Comparison of ENCODE assay signal across 2 cellular contexts in the genomic region with DNA sequence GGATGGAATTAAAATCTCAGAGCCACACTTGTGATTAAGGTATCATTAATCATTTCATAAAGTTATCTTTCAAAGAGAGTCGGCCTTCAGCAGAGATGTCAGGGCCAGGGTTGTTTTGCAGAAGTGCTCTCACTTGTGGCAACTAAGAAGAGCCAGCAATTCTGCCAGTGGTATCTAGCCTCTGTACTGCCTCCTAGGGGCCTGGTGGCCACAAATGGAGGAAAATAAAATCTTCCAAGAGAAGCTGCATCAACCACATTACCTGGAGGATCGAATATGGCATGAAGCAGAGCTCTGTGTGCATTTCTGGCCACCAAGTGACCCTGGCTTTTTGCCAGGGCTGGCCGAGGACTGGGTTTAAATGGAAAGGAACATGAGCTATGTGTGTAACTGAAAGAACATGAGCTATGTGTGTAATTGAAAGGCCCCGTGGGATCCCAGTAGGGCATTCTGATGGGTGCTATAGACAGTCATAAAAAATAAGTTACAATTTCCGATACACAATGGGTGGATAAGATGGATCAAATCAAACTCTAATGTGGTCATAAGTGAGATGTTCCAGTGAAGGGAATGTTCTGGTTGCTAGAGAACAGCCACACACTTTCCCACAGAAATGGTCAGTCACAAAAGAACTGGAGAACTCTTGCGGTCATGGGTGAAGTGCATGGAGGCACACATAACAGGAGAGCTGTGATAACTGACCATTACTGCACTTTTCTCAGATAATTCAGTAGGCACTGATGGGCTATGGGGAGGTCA.
TF ChIP-seq lines count a peak whose summit lies in the region.

No MANE protein-coding gene starts in this region.

TF ChIP-seq in SK-N-SH, 30 proteins besides CTCF, POLR2A, EP300 and RAD21 (continued from another document):
- TF ChIP-seq SIN3A (IDR thresholded peaks at IDR 0.05; ENCODE audit: borderline replicate concordance, low read depth, low read length) (no peak), SMC3 (IDR thresholded peaks at IDR 0.05; ENCODE audit: low read depth, low read length) (no peak)
- TF ChIP-seq, protein P1, sequence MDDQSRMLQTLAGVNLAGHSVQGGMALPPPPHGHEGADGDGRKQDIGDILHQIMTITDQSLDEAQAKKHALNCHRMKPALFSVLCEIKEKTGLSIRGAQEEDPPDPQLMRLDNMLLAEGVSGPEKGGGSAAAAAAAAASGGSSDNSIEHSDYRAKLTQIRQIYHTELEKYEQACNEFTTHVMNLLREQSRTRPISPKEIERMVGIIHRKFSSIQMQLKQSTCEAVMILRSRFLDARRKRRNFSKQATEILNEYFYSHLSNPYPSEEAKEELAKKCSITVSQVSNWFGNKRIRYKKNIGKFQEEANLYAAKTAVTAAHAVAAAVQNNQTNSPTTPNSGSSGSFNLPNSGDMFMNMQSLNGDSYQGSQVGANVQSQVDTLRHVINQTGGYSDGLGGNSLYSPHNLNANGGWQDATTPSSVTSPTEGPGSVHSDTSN (IDR thresholded peaks at IDR 0.05), result no peak

TF ChIP-seq in SK-N-SH treated with all-trans-retinoic acid at 6 μM for 48 hours, 23 proteins besides CTCF, POLR2A, EP300 and RAD21 (continued from another document):
- TF ChIP-seq, protein P2, sequence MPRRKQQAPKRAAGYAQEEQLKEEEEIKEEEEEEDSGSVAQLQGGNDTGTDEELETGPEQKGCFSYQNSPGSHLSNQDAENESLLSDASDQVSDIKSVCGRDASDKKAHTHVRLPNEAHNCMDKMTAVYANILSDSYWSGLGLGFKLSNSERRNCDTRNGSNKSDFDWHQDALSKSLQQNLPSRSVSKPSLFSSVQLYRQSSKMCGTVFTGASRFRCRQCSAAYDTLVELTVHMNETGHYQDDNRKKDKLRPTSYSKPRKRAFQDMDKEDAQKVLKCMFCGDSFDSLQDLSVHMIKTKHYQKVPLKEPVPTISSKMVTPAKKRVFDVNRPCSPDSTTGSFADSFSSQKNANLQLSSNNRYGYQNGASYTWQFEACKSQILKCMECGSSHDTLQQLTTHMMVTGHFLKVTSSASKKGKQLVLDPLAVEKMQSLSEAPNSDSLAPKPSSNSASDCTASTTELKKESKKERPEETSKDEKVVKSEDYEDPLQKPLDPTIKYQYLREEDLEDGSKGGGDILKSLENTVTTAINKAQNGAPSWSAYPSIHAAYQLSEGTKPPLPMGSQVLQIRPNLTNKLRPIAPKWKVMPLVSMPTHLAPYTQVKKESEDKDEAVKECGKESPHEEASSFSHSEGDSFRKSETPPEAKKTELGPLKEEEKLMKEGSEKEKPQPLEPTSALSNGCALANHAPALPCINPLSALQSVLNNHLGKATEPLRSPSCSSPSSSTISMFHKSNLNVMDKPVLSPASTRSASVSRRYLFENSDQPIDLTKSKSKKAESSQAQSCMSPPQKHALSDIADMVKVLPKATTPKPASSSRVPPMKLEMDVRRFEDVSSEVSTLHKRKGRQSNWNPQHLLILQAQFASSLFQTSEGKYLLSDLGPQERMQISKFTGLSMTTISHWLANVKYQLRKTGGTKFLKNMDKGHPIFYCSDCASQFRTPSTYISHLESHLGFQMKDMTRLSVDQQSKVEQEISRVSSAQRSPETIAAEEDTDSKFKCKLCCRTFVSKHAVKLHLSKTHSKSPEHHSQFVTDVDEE (CRISPR knock-in tag; IDR thresholded peaks at IDR 0.05), result no peak
- no peak for TF ChIP-seq TOX (CRISPR knock-in tag; IDR thresholded peaks at IDR 0.05; ENCODE audit: borderline replicate concordance)
- TF ChIP-seq BACH2 (CRISPR knock-in tag; IDR thresholded peaks at IDR 0.05; ENCODE audit: borderline replicate concordance), result no peak
- TF ChIP-seq ZC3H10 (CRISPR knock-in tag; IDR thresholded peaks at IDR 0.05), result no peak
- TF ChIP-seq ZNF8 (CRISPR knock-in tag; IDR thresholded peaks at IDR 0.05), result no peak
- no peak for TF ChIP-seq GLIS3 (CRISPR knock-in tag; IDR thresholded peaks at IDR 0.05)
- TF ChIP-seq ZNF70 (CRISPR knock-in tag; IDR thresholded peaks at IDR 0.05), result no peak
- TF ChIP-seq ARNTL (CRISPR knock-in tag; IDR thresholded peaks at IDR 0.05; ENCODE audit: borderline replicate concordance, low read depth), result no peak
- no peak for TF ChIP-seq RARB (CRISPR knock-in tag; IDR thresholded peaks at IDR 0.05)
- TF ChIP-seq ZFP3 (CRISPR knock-in tag; IDR thresholded peaks at IDR 0.05), result no peak
- no peak for TF ChIP-seq ESRRG (CRISPR knock-in tag; IDR thresholded peaks at IDR 0.05)
- no peak for TF ChIP-seq CSDC2 (CRISPR knock-in tag; IDR thresholded peaks at IDR 0.05)
- TF ChIP-seq, protein P3, sequence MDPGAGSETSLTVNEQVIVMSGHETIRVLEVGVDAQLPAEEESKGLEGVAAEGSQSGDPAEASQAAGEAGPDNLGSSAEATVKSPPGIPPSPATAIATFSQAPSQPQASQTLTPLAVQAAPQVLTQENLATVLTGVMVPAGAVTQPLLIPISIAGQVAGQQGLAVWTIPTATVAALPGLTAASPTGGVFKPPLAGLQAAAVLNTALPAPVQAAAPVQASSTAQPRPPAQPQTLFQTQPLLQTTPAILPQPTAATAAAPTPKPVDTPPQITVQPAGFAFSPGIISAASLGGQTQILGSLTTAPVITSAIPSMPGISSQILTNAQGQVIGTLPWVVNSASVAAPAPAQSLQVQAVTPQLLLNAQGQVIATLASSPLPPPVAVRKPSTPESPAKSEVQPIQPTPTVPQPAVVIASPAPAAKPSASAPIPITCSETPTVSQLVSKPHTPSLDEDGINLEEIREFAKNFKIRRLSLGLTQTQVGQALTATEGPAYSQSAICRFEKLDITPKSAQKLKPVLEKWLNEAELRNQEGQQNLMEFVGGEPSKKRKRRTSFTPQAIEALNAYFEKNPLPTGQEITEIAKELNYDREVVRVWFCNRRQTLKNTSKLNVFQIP (CRISPR knock-in tag; IDR thresholded peaks at IDR 0.05; ENCODE audit: borderline replicate concordance, low read depth), result no peak
TF ChIP-seq in SK-N-SH treated with all-trans-retinoic acid at 6 μM for 48 hours: peak in this region for 0.
